14 cellular contexts compared by ENCODE assay signal in genomic region chr7:84675633-84676034, GRCh38.
A peak's percentile ranks its signal among the peaks of the same experiment; 100 is the strongest.
DNase-seq lines count a peak whose midpoint lies in the region; ATAC-seq and TF ChIP-seq lines count a peak whose summit lies in the region.
"Had no signal": no experiment of that assay in that cellular context is flagged by ENCODE, and none has a peak within 500 bp of the region (broad histone marks: within the 10 kb centered on the region; RNA-seq: fewer than 3 reads in every experiment).

No MANE protein-coding gene starts in this region.

- H3K27me3 Mint-ChIP-seq in type B pancreatic cell (peaks cover 6% of the 10 kb centered on the region), T-helper 17 cell (no peaks in the 10 kb centered on the region)
- H3K27me3 Mint-ChIP-seq: activated CD4-positive, alpha-beta T cell treated with anti-CD3 and anti-CD28 coated beads, Interleukin-2, amount 10 ng/mL, durations not matched to agents 24 days and 14 days; activated T-helper 17 cell treated with anti-CD3 and anti-CD28 coated beads, Interleukin-2, amount 50 U/mL, for 72 hours; T-cell had no signal

- H3K4me1 Mint-ChIP-seq in type B pancreatic cell (ENCODE audit: unreplicated experiment) (no peaks in the 10 kb centered on the region), T-helper 17 cell (no peaks in the 10 kb centered on the region)
- H3K4me1 Mint-ChIP-seq: activated T-helper 17 cell treated with anti-CD3 and anti-CD28 coated beads, Interleukin-2, amount 50 U/mL, for 72 hours; T-cell had no signal

- no peaks in the 10 kb centered on the region for H3K27me3 ChIP-seq in fibroblast of lung (ENCODE audit: control insufficient read depth, insufficient read depth, low read length)

- H2AFZ ChIP-seq in fibroblast of lung (ENCODE audit: low read length), result no peak overlapping the region

- H3K27ac Mint-ChIP-seq in type B pancreatic cell (no peak overlapping the region), T-helper 17 cell (no peak overlapping the region)
- H3K27ac Mint-ChIP-seq: activated CD4-positive, alpha-beta T cell treated with anti-CD3 and anti-CD28 coated beads, Interleukin-2, amount 10 ng/mL, durations not matched to agents 24 days and 14 days; activated T-helper 17 cell treated with anti-CD3 and anti-CD28 coated beads, Interleukin-2, amount 50 U/mL, for 72 hours; T-cell had no signal

- no peak overlapping the region for H3K9ac ChIP-seq in fibroblast of lung (ENCODE audit: insufficient read depth, low read length)

- DNase-seq in Daoy (ENCODE audit: low read depth) (peak; percentile 71), HT1080 (ENCODE audit: low read depth) (peak; percentile 11), OCI-M1 (lab: John Stamatoyannopoulos, UW) (peak; percentile 28), fibroblast of lung (ENCODE audit: low read depth in 2 of 2) (peak; percentile 22 to 39), type B pancreatic cell (ENCODE audit: extremely low spot score, unreplicated experiment) (no peak), T-helper 17 cell (no peak), DMS153 treated with DMSO at 0.1 percent for 48 hours (lab: John Stamatoyannopoulos, UW; ENCODE audit: unreplicated experiment) (no peak)
- DNase-seq: activated CD4-positive, alpha-beta T cell treated with anti-CD3 and anti-CD28 coated beads, Interleukin-2, amount 10 ng/mL, durations not matched to agents 24 days and 14 days; effector CD4-positive, alpha-beta T cell; IMR-90; NCI-H2029 treated with DMSO at 0.1 percent for 48 hours; T-cell had no signal

- no peaks in the 10 kb centered on the region for H4K20me1 ChIP-seq in fibroblast of lung (ENCODE audit: control insufficient read depth, extremely low read depth, insufficient read depth, low read length)

- no peaks in the 10 kb centered on the region for H3K36me3 Mint-ChIP-seq in type B pancreatic cell
- H3K36me3 Mint-ChIP-seq in T-helper 17 cell (ENCODE audit: low read depth), result no peaks in the 10 kb centered on the region
- H3K36me3 Mint-ChIP-seq: T-cell had no signal

- H3K36me3 ChIP-seq in fibroblast of lung (ENCODE audit: control insufficient read depth, insufficient read depth, low read length), result no peaks in the 10 kb centered on the region

- no peak overlapping the region for H3K4me2 ChIP-seq in fibroblast of lung (ENCODE audit: extremely low read depth, insufficient read depth, low read length)

- no peak overlapping the region for H3K4me3 ChIP-seq in fibroblast of lung (replicated peaks in 1 of 4; ENCODE audit: control extremely low read depth in 1 of 4, insufficient read depth in 1 of 4, low read depth in 3 of 4, low read length in 4 of 4)

- no peaks in the 10 kb centered on the region for H3K4me1 ChIP-seq in fibroblast of lung (ENCODE audit: control insufficient read depth, extremely low read depth, insufficient read depth, low read length)

- no peaks in the 10 kb centered on the region for H3K9me3 Mint-ChIP-seq in type B pancreatic cell
- H3K9me3 Mint-ChIP-seq: activated CD4-positive, alpha-beta T cell treated with anti-CD3 and anti-CD28 coated beads, Interleukin-2, amount 10 ng/mL, durations not matched to agents 24 days and 14 days; activated T-helper 17 cell treated with anti-CD3 and anti-CD28 coated beads, Interleukin-2, amount 50 U/mL, for 72 hours; T-cell had no signal

- no peak overlapping the region for H3K27ac ChIP-seq in fibroblast of lung (ENCODE audit: insufficient read depth, low read length)

- ATAC-seq in HG02981 (IDR thresholded peaks at IDR 0.05; ENCODE audit: unreplicated experiment), result no peak
- ATAC-seq in T-helper 17 cell, result no peak
- ATAC-seq: activated T-helper 17 cell treated with anti-CD3 and anti-CD28 coated beads, Interleukin-2, amount 50 U/mL, for 72 hours; T-cell had no signal

- H3K9me3 ChIP-seq in fibroblast of lung (ENCODE audit: control insufficient read depth, insufficient read depth, low read depth, low read length) (no peaks in the 10 kb centered on the region), T-helper 17 cell (ENCODE audit: control insufficient read depth, low read length, poor library complexity, severe bottlenecking) (no peaks in the 10 kb centered on the region)

- TF ChIP-seq CTCF in fibroblast of lung (conservative IDR thresholded peaks at IDR 0.05 in 1 of 2, IDR thresholded peaks at IDR 0.05 in 1 of 2; ENCODE audit: low read depth in 1 of 2, low read length in 2 of 2) (no peak), type B pancreatic cell (conservative IDR thresholded peaks at IDR 0.05) (no peak)

- H3K4me3 Mint-ChIP-seq in type B pancreatic cell (no peak overlapping the region), T-helper 17 cell (no peak overlapping the region)
- H3K4me3 Mint-ChIP-seq: activated CD4-positive, alpha-beta T cell treated with anti-CD3 and anti-CD28 coated beads, Interleukin-2, amount 10 ng/mL, durations not matched to agents 24 days and 14 days; activated T-helper 17 cell treated with anti-CD3 and anti-CD28 coated beads, Interleukin-2, amount 50 U/mL, for 72 hours; T-cell had no signal

- no peaks in the 10 kb centered on the region for H3K79me2 ChIP-seq in fibroblast of lung (ENCODE audit: control insufficient read depth, insufficient read depth, low read length)

Comparison
In these comparisons a context has a peak if more than half of its experiments do, and no peak if none do; other contexts are left out.
1. DNase-seq: peak in Daoy (single experiment), HT1080 (single experiment), OCI-M1 (single experiment) and fibroblast of lung (2 of 2); none in type B pancreatic cell (single experiment), T-helper 17 cell (0 of 3) and DMS153 treated with DMSO at 0.1 percent for 48 hours (single experiment).